ENCODE assay signal across 1 cellular context in the genomic region with DNA sequence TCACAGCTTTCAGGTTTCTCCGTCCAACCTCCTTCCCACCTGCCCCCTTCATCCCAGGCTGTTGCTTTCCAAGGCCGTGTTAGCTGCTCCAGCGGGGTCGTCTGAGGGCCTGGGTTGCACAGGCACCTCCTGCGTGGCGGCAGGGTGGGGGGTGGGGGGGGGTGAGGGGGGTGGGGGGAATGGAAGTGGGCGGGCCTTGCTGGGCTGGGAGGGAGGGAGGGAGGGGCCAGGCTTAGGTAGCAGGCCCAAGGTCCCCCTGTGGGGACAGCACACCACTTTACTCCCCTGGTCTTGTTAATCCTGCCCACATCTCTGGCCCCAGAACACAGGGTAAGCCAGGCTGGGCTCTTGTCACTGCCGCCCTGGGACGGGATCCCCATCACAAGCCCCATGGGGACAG.
TF ChIP-seq lines count a peak whose summit lies in the region.

No MANE protein-coding gene starts in this region.

TF ChIP-seq in GM23338, 12 proteins besides CTCF, POLR2A, EP300 and RAD21 (continued from another document):
- TF ChIP-seq, protein P1, sequence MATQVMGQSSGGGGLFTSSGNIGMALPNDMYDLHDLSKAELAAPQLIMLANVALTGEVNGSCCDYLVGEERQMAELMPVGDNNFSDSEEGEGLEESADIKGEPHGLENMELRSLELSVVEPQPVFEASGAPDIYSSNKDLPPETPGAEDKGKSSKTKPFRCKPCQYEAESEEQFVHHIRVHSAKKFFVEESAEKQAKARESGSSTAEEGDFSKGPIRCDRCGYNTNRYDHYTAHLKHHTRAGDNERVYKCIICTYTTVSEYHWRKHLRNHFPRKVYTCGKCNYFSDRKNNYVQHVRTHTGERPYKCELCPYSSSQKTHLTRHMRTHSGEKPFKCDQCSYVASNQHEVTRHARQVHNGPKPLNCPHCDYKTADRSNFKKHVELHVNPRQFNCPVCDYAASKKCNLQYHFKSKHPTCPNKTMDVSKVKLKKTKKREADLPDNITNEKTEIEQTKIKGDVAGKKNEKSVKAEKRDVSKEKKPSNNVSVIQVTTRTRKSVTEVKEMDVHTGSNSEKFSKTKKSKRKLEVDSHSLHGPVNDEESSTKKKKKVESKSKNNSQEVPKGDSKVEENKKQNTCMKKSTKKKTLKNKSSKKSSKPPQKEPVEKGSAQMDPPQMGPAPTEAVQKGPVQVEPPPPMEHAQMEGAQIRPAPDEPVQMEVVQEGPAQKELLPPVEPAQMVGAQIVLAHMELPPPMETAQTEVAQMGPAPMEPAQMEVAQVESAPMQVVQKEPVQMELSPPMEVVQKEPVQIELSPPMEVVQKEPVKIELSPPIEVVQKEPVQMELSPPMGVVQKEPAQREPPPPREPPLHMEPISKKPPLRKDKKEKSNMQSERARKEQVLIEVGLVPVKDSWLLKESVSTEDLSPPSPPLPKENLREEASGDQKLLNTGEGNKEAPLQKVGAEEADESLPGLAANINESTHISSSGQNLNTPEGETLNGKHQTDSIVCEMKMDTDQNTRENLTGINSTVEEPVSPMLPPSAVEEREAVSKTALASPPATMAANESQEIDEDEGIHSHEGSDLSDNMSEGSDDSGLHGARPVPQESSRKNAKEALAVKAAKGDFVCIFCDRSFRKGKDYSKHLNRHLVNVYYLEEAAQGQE (IDR thresholded peaks at IDR 0.05; ENCODE audit: unreplicated experiment): no peak
- TF ChIP-seq POLR2AphosphoS5 (IDR thresholded peaks at IDR 0.05; ENCODE audit: low read depth) (no peak), EZH2 (IDR thresholded peaks at IDR 0.05; ENCODE audit: low read depth, unreplicated experiment) (no peak), JUNB (IDR thresholded peaks at IDR 0.05; ENCODE audit: unreplicated experiment) (no peak), EZH2phosphoT487 (IDR thresholded peaks at IDR 0.05; ENCODE audit: unreplicated experiment) (no peak), STAT1 (IDR thresholded peaks at IDR 0.05; ENCODE audit: unreplicated experiment) (no peak), ZNF331 (CRISPR knock-in tag; IDR thresholded peaks at IDR 0.05; ENCODE audit: low read depth) (no peak), CREB1 (CRISPR knock-in tag; IDR thresholded peaks at IDR 0.05; ENCODE audit: low read depth) (no peak)
- TF ChIP-seq, protein P2, sequence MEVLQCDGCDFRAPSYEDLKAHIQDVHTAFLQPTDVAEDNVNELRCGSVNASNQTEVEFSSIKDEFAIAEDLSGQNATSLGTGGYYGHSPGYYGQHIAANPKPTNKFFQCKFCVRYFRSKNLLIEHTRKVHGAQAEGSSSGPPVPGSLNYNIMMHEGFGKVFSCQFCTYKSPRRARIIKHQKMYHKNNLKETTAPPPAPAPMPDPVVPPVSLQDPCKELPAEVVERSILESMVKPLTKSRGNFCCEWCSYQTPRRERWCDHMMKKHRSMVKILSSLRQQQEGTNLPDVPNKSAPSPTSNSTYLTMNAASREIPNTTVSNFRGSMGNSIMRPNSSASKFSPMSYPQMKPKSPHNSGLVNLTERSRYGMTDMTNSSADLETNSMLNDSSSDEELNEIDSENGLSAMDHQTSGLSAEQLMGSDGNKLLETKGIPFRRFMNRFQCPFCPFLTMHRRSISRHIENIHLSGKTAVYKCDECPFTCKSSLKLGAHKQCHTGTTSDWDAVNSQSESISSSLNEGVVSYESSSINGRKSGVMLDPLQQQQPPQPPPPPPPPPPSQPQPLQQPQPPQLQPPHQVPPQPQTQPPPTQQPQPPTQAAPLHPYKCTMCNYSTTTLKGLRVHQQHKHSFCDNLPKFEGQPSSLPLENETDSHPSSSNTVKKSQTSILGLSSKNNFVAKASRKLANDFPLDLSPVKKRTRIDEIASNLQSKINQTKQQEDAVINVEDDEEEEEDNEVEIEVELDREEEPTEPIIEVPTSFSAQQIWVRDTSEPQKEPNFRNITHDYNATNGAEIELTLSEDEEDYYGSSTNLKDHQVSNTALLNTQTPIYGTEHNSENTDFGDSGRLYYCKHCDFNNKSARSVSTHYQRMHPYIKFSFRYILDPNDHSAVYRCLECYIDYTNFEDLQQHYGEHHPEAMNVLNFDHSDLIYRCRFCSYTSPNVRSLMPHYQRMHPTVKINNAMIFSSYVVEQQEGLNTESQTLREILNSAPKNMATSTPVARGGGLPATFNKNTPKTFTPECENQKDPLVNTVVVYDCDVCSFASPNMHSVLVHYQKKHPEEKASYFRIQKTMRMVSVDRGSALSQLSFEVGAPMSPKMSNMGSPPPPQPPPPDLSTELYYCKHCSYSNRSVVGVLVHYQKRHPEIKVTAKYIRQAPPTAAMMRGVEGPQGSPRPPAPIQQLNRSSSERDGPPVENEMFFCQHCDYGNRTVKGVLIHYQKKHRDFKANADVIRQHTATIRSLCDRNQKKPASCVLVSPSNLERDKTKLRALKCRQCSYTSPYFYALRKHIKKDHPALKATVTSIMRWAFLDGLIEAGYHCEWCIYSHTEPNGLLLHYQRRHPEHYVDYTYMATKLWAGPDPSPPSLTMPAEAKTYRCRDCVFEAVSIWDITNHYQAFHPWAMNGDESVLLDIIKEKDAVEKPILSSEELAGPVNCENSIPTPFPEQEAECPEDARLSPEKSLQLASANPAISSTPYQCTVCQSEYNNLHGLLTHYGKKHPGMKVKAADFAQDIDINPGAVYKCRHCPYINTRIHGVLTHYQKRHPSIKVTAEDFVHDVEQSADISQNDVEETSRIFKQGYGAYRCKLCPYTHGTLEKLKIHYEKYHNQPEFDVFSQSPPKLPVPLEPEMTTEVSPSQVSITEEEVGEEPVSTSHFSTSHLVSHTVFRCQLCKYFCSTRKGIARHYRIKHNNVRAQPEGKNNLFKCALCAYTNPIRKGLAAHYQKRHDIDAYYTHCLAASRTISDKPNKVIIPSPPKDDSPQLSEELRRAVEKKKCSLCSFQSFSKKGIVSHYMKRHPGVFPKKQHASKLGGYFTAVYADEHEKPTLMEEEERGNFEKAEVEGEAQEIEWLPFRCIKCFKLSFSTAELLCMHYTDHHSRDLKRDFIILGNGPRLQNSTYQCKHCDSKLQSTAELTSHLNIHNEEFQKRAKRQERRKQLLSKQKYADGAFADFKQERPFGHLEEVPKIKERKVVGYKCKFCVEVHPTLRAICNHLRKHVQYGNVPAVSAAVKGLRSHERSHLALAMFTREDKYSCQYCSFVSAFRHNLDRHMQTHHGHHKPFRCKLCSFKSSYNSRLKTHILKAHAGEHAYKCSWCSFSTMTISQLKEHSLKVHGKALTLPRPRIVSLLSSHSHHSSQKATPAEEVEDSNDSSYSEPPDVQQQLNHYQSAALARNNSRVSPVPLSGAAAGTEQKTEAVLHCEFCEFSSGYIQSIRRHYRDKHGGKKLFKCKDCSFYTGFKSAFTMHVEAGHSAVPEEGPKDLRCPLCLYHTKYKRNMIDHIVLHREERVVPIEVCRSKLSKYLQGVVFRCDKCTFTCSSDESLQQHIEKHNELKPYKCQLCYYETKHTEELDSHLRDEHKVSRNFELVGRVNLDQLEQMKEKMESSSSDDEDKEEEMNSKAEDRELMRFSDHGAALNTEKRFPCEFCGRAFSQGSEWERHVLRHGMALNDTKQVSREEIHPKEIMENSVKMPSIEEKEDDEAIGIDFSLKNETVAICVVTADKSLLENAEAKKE (CRISPR knock-in tag; IDR thresholded peaks at IDR 0.05): no peak
- TF ChIP-seq, protein P3, sequence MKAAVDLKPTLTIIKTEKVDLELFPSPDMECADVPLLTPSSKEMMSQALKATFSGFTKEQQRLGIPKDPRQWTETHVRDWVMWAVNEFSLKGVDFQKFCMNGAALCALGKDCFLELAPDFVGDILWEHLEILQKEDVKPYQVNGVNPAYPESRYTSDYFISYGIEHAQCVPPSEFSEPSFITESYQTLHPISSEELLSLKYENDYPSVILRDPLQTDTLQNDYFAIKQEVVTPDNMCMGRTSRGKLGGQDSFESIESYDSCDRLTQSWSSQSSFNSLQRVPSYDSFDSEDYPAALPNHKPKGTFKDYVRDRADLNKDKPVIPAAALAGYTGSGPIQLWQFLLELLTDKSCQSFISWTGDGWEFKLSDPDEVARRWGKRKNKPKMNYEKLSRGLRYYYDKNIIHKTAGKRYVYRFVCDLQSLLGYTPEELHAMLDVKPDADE (IDR thresholded peaks at IDR 0.05): no peak
